14 cellular contexts compared by ENCODE assay signal in genomic region chr1:199272107-199272506, GRCh38.
DNase-seq lines count a peak whose midpoint lies in the region; ATAC-seq, FAIRE-seq and TF ChIP-seq lines count a peak whose summit lies in the region.
"Had no signal": no experiment of that assay in that cellular context is flagged by ENCODE, and none has a peak within 500 bp of the region (broad histone marks: within the 10 kb centered on the region; RNA-seq: fewer than 3 reads in every experiment).

No MANE protein-coding gene starts in this region.

- ATAC-seq in esophagus mucosa: no peak
- no peak for ATAC-seq in activated T-cell treated with anti-CD3 and anti-CD28 coated beads, Interleukin-2, amount 50 U/mL, for 72 hours (replicated peaks in 1 of 2)

- peak overlapping the region; percentile 67 for H3K4me2 ChIP-seq in astrocyte (ENCODE audit: low read length)

- POLR2A ChIA-PET in CD4-positive, alpha-beta memory T cell (lab: Charles Lee; ENCODE audit: partially characterized antibody): no interaction called here

- H3K4me3 Mint-ChIP-seq in astrocyte (ENCODE audit: unreplicated experiment): no peak overlapping the region
- H3K4me3 Mint-ChIP-seq in CD4-positive, alpha-beta memory T cell: no peak overlapping the region
- H3K4me3 Mint-ChIP-seq in activated T-cell treated with anti-CD3 and anti-CD28 coated beads, Interleukin-2, amount 50 U/mL, for 72 hours: no peak overlapping the region
- H3K4me3 Mint-ChIP-seq: memory B cell had no signal

- no peak overlapping the region for H3K4me3 ChIP-seq in astrocyte (ENCODE audit: insufficient read depth, low read depth, low read length)
- no peak overlapping the region for H3K4me3 ChIP-seq in CD4-positive, alpha-beta memory T cell (ENCODE audit: low read length in 2 of 2)
- H3K4me3 ChIP-seq: sigmoid colon had no signal

- H3K36me3 Mint-ChIP-seq in astrocyte (ENCODE audit: low read depth, unreplicated experiment): no peaks in the 10 kb centered on the region
- H3K36me3 Mint-ChIP-seq in CD4-positive, alpha-beta memory T cell: no peaks in the 10 kb centered on the region
- peaks cover 1% of the 10 kb centered on the region in 2 donors for H3K36me3 Mint-ChIP-seq in activated T-cell treated with anti-CD3 and anti-CD28 coated beads, Interleukin-2, amount 50 U/mL, for 72 hours (ENCODE audit: insufficient read depth in 2 of 2)
- H3K36me3 Mint-ChIP-seq: memory B cell had no signal

- FAIRE-seq in astrocyte (lab: Jason Lieb, UNC): no peak
- FAIRE-seq: frontal cortex, H1 had no signal

- no peaks in the 10 kb centered on the region for H3K9me3 ChIP-seq in astrocyte (ENCODE audit: insufficient read depth, low read depth, low read length)
- no peaks in the 10 kb centered on the region for H3K9me3 ChIP-seq in CD4-positive, alpha-beta memory T cell (ENCODE audit: control insufficient read depth in 1 of 2, low read length in 2 of 2)
- H3K9me3 ChIP-seq: sigmoid colon had no signal

- CTCF ChIA-PET in CD4-positive, alpha-beta memory T cell (lab: Charles Lee; ENCODE audit: partially characterized antibody): no interaction called here

- peaks cover 26% of the 10 kb centered on the region for H3K4me1 ChIP-seq in astrocyte (ENCODE audit: insufficient read depth, low read length)
- no peaks in the 10 kb centered on the region for H3K4me1 ChIP-seq in CD4-positive, alpha-beta memory T cell (ENCODE audit: insufficient read depth, low read length)
- H3K4me1 ChIP-seq: sigmoid colon had no signal

- H3K9ac ChIP-seq in astrocyte (ENCODE audit: low read length): peak overlapping the region; percentile 52

- H3K27ac Mint-ChIP-seq in astrocyte (ENCODE audit: unreplicated experiment): peak overlapping the region; percentile 98
- H3K27ac Mint-ChIP-seq in CD4-positive, alpha-beta memory T cell: no peak overlapping the region
- H3K27ac Mint-ChIP-seq in activated T-cell treated with anti-CD3 and anti-CD28 coated beads, Interleukin-2, amount 50 U/mL, for 72 hours: no peak overlapping the region
- H3K27ac Mint-ChIP-seq: memory B cell had no signal

- peak overlapping the region; percentile 86 for H3K27ac ChIP-seq in astrocyte (ENCODE audit: low read depth, low read length)
- no peak overlapping the region for H3K27ac ChIP-seq in CD4-positive, alpha-beta memory T cell (ENCODE audit: low read depth, low read length)
- H3K27ac ChIP-seq: sigmoid colon had no signal

- intact Hi-C loops in CD4-positive, alpha-beta memory T cell (cut with micrococcal nuclease): no loop called here

- no peak overlapping the region for H2AFZ ChIP-seq in astrocyte (ENCODE audit: low read depth, low read length)

- DNase-seq in NCI-H510A treated with DMSO at 0.1 percent for 48 hours (lab: John Stamatoyannopoulos, UW): peak; percentile 11
- DNase-seq in NCI-H510A (lab: John Stamatoyannopoulos, UW): no peak
- peak; percentile 97 for DNase-seq in astrocyte (ENCODE audit: low read depth)
- DNase-seq in kidney glomerular epithelial cell (lab: John Stamatoyannopoulos, UW): peak; percentile 70
- DNase-seq in activated CD4-positive, alpha-beta T cell treated with anti-CD3 and anti-CD28 coated beads for 4 hours: no peak
- no peak for DNase-seq in CD4-positive, alpha-beta memory T cell
- no peak for DNase-seq in activated T-cell treated with anti-CD3 and anti-CD28 coated beads, Interleukin-2, amount 50 U/mL, for 72 hours
- DNase-seq: activated CD8-positive, alpha-beta memory T cell treated with anti-CD3 and anti-CD28 coated beads, Interleukin-2, amount 50 U/mL, for 4 hours; NCI-H1417 treated with DMSO at 0.1 percent for 48 hours; sigmoid colon had no signal

- no peaks in the 10 kb centered on the region for H3K27me3 ChIP-seq in astrocyte (ENCODE audit: insufficient read depth, low read length)
- H3K27me3 ChIP-seq in CD4-positive, alpha-beta memory T cell (ENCODE audit: insufficient read depth, low read length): peaks cover 3% of the 10 kb centered on the region
- H3K27me3 ChIP-seq: sigmoid colon had no signal

- no peaks in the 10 kb centered on the region for H3K36me3 ChIP-seq in astrocyte (ENCODE audit: insufficient read depth, low read length)
- H3K36me3 ChIP-seq in CD4-positive, alpha-beta memory T cell (ENCODE audit: insufficient read depth, low read length): no peaks in the 10 kb centered on the region
- H3K36me3 ChIP-seq: sigmoid colon had no signal

- H3K27me3 Mint-ChIP-seq in astrocyte (ENCODE audit: low read depth, unreplicated experiment): no peaks in the 10 kb centered on the region
- H3K27me3 Mint-ChIP-seq in CD4-positive, alpha-beta memory T cell: peaks cover 0 to 2% of the 10 kb centered on the region in 2 donors
- H3K27me3 Mint-ChIP-seq in activated T-cell treated with anti-CD3 and anti-CD28 coated beads, Interleukin-2, amount 50 U/mL, for 72 hours (ENCODE audit: low read depth): peaks cover 13% of the 10 kb centered on the region
- H3K27me3 Mint-ChIP-seq: memory B cell had no signal

- H3K4me1 Mint-ChIP-seq in astrocyte (ENCODE audit: low read depth, unreplicated experiment): peaks cover 35% of the 10 kb centered on the region
- no peaks in the 10 kb centered on the region for H3K4me1 Mint-ChIP-seq in CD4-positive, alpha-beta memory T cell
- peaks cover 18% of the 10 kb centered on the region for H3K4me1 Mint-ChIP-seq in activated T-cell treated with anti-CD3 and anti-CD28 coated beads, Interleukin-2, amount 50 U/mL, for 72 hours (ENCODE audit: low read depth)
- H3K4me1 Mint-ChIP-seq: memory B cell had no signal

- no peak for TF ChIP-seq CTCF in astrocyte (IDR thresholded peaks at IDR 0.05; ENCODE audit: insufficient read depth, low read depth, low read length)

- H3K9me3 Mint-ChIP-seq in astrocyte (ENCODE audit: unreplicated experiment): no peaks in the 10 kb centered on the region
- no peaks in the 10 kb centered on the region for H3K9me3 Mint-ChIP-seq in CD4-positive, alpha-beta memory T cell
- peaks cover 0 to 3% of the 10 kb centered on the region in 2 donors for H3K9me3 Mint-ChIP-seq in activated T-cell treated with anti-CD3 and anti-CD28 coated beads, Interleukin-2, amount 50 U/mL, for 72 hours

- no peaks in the 10 kb centered on the region for H4K20me1 ChIP-seq in astrocyte (ENCODE audit: insufficient read depth, low read length)

- H3K79me2 ChIP-seq in astrocyte (ENCODE audit: insufficient read depth, low read length): no peaks in the 10 kb centered on the region

Comparison
In these comparisons a context has a peak if more than half of its experiments do, and no peak if none do; other contexts are left out.
1. DNase-seq: peak in NCI-H510A treated with DMSO at 0.1 percent for 48 hours (single experiment), astrocyte (single experiment) and kidney glomerular epithelial cell (single experiment); none in NCI-H510A (single experiment), activated CD4-positive, alpha-beta T cell treated with anti-CD3 and anti-CD28 coated beads for 4 hours (0 of 2), CD4-positive, alpha-beta memory T cell (0 of 5) and activated T-cell treated with anti-CD3 and anti-CD28 coated beads, Interleukin-2, amount 50 U/mL, for 72 hours (0 of 2).